1 cellular context compared by ENCODE assay signal in genomic region chr9:133473743-133474142, GRCh38.
TF ChIP-seq lines count a peak whose summit lies in the region.

No MANE protein-coding gene starts in this region.

TF ChIP-seq in GM12878, 131 proteins besides CTCF, POLR2A, EP300 and RAD21:
- TF ChIP-seq ZNF207 (IDR thresholded peaks at IDR 0.05; ENCODE audit: borderline replicate concordance) (no peak), MEF2A (IDR thresholded peaks at IDR 0.05; ENCODE audit: insufficient read depth, low read depth, low read length) (no peak), USF1 (IDR thresholded peaks at IDR 0.05; ENCODE audit: borderline replicate concordance, extremely low read length, insufficient read depth, low read depth, low read length) (no peak), IKZF2 (IDR thresholded peaks at IDR 0.05) (no peak), SPI1 (IDR thresholded peaks at IDR 0.05; ENCODE audit: borderline replicate concordance, insufficient read depth, low read depth, low read length) (no peak), POU2F2 (IDR thresholded peaks at IDR 0.05; ENCODE audit: borderline replicate concordance, low read depth, low read length) (no peak), REST (IDR thresholded peaks at IDR 0.05; ENCODE audit: low read depth, low read length) (no peak), YY1 (IDR thresholded peaks at IDR 0.05; ENCODE audit: low read depth, low read length) (no peak), CHD4 (IDR thresholded peaks at IDR 0.05) (no peak), HDAC6 (IDR thresholded peaks at IDR 0.05; ENCODE audit: unreplicated experiment) (no peak), MEF2B (IDR thresholded peaks at IDR 0.05; ENCODE audit: partially characterized antibody, poor library complexity, severe bottlenecking) (no peak), ATF2 (IDR thresholded peaks at IDR 0.05; ENCODE audit: low read length) (no peak)
- TF ChIP-seq, protein P1, sequence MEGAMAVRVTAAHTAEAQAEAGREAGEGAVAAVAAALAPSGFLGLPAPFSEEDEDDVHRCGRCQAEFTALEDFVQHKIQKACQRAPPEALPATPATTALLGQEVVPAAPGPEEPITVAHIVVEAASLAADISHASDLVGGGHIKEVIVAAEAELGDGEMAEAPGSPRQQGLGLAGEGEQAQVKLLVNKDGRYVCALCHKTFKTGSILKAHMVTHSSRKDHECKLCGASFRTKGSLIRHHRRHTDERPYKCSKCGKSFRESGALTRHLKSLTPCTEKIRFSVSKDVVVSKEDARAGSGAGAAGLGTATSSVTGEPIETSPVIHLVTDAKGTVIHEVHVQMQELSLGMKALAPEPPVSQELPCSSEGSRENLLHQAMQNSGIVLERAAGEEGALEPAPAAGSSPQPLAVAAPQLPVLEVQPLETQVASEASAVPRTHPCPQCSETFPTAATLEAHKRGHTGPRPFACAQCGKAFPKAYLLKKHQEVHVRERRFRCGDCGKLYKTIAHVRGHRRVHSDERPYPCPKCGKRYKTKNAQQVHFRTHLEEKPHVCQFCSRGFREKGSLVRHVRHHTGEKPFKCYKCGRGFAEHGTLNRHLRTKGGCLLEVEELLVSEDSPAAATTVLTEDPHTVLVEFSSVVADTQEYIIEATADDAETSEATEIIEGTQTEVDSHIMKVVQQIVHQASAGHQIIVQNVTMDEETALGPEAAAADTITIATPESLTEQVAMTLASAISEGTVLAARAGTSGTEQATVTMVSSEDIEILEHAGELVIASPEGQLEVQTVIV (IDR thresholded peaks at IDR 0.05; ENCODE audit: borderline replicate concordance, partially characterized antibody), result no peak
- TF ChIP-seq, protein P2, sequence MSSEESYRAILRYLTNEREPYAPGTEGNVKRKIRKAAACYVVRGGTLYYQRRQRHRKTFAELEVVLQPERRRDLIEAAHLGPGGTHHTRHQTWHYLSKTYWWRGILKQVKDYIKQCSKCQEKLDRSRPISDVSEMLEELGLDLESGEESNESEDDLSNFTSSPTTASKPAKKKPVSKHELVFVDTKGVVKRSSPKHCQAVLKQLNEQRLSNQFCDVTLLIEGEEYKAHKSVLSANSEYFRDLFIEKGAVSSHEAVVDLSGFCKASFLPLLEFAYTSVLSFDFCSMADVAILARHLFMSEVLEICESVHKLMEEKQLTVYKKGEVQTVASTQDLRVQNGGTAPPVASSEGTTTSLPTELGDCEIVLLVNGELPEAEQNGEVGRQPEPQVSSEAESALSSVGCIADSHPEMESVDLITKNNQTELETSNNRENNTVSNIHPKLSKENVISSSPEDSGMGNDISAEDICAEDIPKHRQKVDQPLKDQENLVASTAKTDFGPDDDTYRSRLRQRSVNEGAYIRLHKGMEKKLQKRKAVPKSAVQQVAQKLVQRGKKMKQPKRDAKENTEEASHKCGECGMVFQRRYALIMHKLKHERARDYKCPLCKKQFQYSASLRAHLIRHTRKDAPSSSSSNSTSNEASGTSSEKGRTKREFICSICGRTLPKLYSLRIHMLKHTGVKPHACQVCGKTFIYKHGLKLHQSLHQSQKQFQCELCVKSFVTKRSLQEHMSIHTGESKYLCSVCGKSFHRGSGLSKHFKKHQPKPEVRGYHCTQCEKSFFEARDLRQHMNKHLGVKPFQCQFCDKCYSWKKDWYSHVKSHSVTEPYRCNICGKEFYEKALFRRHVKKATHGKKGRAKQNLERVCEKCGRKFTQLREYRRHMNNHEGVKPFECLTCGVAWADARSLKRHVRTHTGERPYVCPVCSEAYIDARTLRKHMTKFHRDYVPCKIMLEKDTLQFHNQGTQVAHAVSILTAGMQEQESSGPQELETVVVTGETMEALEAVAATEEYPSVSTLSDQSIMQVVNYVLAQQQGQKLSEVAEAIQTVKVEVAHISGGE (CRISPR knock-in tag; IDR thresholded peaks at IDR 0.05), result no peak
TF ChIP-seq in GM12878: peak in this region for 0.
